In the genomic region with DNA sequence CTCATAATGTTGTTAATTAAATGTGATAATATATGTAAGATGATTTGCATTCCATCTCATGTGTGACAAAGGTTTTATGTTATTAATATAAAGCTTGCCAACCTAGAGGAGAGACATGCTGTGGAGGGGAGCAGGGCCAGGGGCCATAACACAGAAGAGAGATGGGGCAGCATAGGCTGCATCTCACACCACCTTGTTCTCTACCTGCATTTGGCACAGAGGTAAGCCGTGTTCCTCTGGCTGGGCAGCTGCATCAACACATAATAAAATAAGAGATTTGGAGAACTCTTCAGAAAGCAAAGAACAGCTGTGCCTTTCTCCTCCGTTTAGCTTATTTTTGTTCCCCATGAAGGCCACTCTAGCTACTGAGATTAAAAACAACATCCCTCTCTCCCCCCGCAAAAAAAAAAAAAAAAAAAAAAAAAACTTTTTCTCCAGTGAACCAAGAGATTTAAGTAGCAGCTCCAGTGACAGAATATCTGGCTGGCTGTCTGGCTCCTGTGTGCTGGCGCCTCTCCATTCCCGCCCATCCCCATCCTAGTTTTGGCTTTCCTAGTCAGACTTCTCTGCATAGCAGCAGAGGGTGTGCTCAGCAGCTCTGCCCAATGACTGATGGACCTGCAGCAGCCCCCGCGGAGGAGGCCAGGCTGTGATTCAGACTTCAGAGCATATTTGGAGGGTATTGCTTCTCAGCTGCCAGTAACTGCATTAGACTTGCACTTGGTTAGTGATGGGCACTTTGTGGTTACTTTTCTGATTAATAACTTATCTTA, we compare ENCODE assay signal across 12 cellular contexts. TPM values are rescaled to one million over a fixed set of nuclear protein-coding genes. Genes with fewer than 3 reads are reported as not detected.
DNase-seq lines count a peak whose midpoint lies in the region; ATAC-seq and TF ChIP-seq lines count a peak whose summit lies in the region.
"Had no signal": no experiment of that assay in that cellular context is flagged by ENCODE, and none has a peak within 500 bp of the region (broad histone marks: within the 10 kb centered on the region; RNA-seq: fewer than 3 reads in every experiment).

No MANE protein-coding gene starts in this region.

- no peaks in the 10 kb centered on the region for H3K4me1 Mint-ChIP-seq in type B pancreatic cell (ENCODE audit: unreplicated experiment)
- H3K4me1 Mint-ChIP-seq: activated CD4-positive, alpha-beta T cell treated with anti-CD3 and anti-CD28 coated beads, Interleukin-2, amount 10 ng/mL, durations not matched to agents 7 days and 5 days; naive B cell had no signal

- peaks cover 14% of the 10 kb centered on the region for H3K27me3 Mint-ChIP-seq in type B pancreatic cell
- H3K27me3 Mint-ChIP-seq: activated CD4-positive, alpha-beta T cell treated with anti-CD3 and anti-CD28 coated beads, Interleukin-2, amount 10 ng/mL, durations not matched to agents 7 days and 5 days had no signal

- no peaks in the 10 kb centered on the region for H3K9me3 Mint-ChIP-seq in type B pancreatic cell
- H3K9me3 Mint-ChIP-seq: activated CD4-positive, alpha-beta T cell treated with anti-CD3 and anti-CD28 coated beads, Interleukin-2, amount 10 ng/mL, durations not matched to agents 7 days and 5 days had no signal

- no peaks in the 10 kb centered on the region for H3K36me3 Mint-ChIP-seq in type B pancreatic cell
- H3K36me3 Mint-ChIP-seq: naive B cell had no signal

- no peak for ATAC-seq in GM21723 (IDR thresholded peaks at IDR 0.05; ENCODE audit: unreplicated experiment)

- peak overlapping the region; percentile 57 for H3K27ac Mint-ChIP-seq in type B pancreatic cell
- H3K27ac Mint-ChIP-seq: activated CD4-positive, alpha-beta T cell treated with anti-CD3 and anti-CD28 coated beads, Interleukin-2, amount 10 ng/mL, durations not matched to agents 7 days and 5 days; naive B cell had no signal

- H3K4me3 Mint-ChIP-seq in type B pancreatic cell = no peak overlapping the region
- H3K4me3 Mint-ChIP-seq: activated CD4-positive, alpha-beta T cell treated with anti-CD3 and anti-CD28 coated beads, Interleukin-2, amount 10 ng/mL, durations not matched to agents 7 days and 5 days; naive B cell had no signal

- DNase-seq in NCI-H1694 treated with DMSO at 0.1 percent for 48 hours (lab: John Stamatoyannopoulos, UW) = peak; percentile 8
- DNase-seq in NCI-H1694 (lab: John Stamatoyannopoulos, UW) = no peak
- peak in 38 of 56 donors; percentile 3 to 79 (median 38) for DNase-seq in amygdala (lab: John Stamatoyannopoulos, UW)
- DNase-seq in iPS-NIHi11 (ENCODE audit: low spot score) = peak; percentile 55
- no peak for DNase-seq in type B pancreatic cell (ENCODE audit: extremely low spot score, unreplicated experiment)
- no peak for DNase-seq in HT-29 (ENCODE audit: low spot score)
- no peak for DNase-seq in NOMO-1 treated with DMSO at 0.1 percent for 48 hours (lab: John Stamatoyannopoulos, UW; ENCODE audit: unreplicated experiment)
- DNase-seq: activated CD4-positive, alpha-beta T cell treated with anti-CD3 and anti-CD28 coated beads, Interleukin-2, amount 10 ng/mL, durations not matched to agents 7 days and 5 days; effector memory CD4-positive, alpha-beta T cell; naive B cell; NCI-H774 had no signal

- no peak for TF ChIP-seq CTCF in type B pancreatic cell (conservative IDR thresholded peaks at IDR 0.05)

RNA-seq across cellular contexts. Expression of a gene that starts 52.2 kb away (rescaled TPM):
- 3.6 and 5.2 TPM in 2 replicates for total RNA-seq in type B pancreatic cell (ENCODE audit: low replicate concordance)
- not detected in 2 replicates for total RNA-seq in HT-29 (2014; rRNA removed; shearing (Covaris generic))
- total RNA-seq: activated CD4-positive, alpha-beta T cell treated with anti-CD3 and anti-CD28 coated beads, Interleukin-2, amount 10 ng/mL, durations not matched to agents 7 days and 5 days had no signal

Comparison
In these comparisons a context has a peak if more than half of its experiments do, and no peak if none do; other contexts are left out.
1. DNase-seq: peak in NCI-H1694 treated with DMSO at 0.1 percent for 48 hours (single experiment), amygdala (38 of 56) and iPS-NIHi11 (single experiment); none in NCI-H1694 (single experiment), type B pancreatic cell (single experiment), HT-29 (single experiment) and NOMO-1 treated with DMSO at 0.1 percent for 48 hours (single experiment).